Comparison of ENCODE assay signal across 28 cellular contexts in the genomic region with DNA sequence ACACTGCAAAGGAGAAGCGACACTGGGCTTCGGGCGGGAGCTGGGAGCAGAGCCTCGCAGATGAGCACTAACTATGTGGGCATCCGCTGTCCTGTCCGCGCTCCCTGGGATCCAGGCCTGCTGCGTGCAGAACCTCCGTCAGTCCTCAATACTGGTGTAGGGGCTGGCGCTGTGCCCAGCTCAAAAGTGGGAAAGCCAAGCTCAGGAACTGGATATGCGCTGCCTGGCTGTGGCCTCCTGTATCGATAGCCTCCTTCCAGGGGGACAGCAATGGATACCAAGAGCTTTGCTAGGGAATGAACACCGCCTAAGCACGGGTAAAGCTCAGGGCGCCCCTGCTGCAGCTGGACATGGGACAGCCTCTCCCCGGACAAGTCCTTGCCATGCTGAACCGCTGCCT.
"Had no signal": no experiment of that assay in that cellular context is flagged by ENCODE, and none has a peak within 500 bp of the region (broad histone marks: within the 10 kb centered on the region; RNA-seq: fewer than 3 reads in every experiment).

No MANE protein-coding gene starts in this region.

- H3K4me3 ChIP-seq: ascending aorta, cardiac muscle cell, colonic mucosa, left lung, lung, pancreas, right atrium auricular region, smooth muscle cell, stomach, thyroid gland, upper lobe of left lung, vagina had no signal

- H3K9me3 ChIP-seq: ascending aorta, colonic mucosa, left lung, pancreas, right atrium auricular region, stomach, thyroid gland, upper lobe of left lung, vagina had no signal

- H3K36me3 ChIP-seq: ascending aorta, cardiac muscle cell, colonic mucosa, left lung, pancreas, right atrium auricular region, stomach, thyroid gland, upper lobe of left lung, vagina, WERI-Rb-1 had no signal

- DNase-seq: activated CD4-positive, alpha-beta T cell treated with anti-CD3 and anti-CD28 coated beads for 48 hours; activated CD4-positive, alpha-beta T cell treated with anti-CD3 and anti-CD28 coated beads, Interleukin-2, amount 50 U/mL, for 48 hours; activated CD8-positive, alpha-beta memory T cell treated with anti-CD3 and anti-CD28 coated beads for 24 hours; activated gamma-delta T cell; activated naive CD4-positive, alpha-beta T cell treated with anti-CD3 and anti-CD28 coated beads, Interleukin-2, amount 10 ng/mL, durations not matched to agents 7 days and 5 days; activated naive CD8-positive, alpha-beta T cell treated with anti-CD3 and anti-CD28 coated beads, Interleukin-2, amount 10 ng/mL, durations not matched to agents 7 days and 5 days; cerebellar nuclear complex; colonic mucosa; effector CD8-positive, alpha-beta T cell; naive B cell; nucleus accumbens; pancreas; stimulated activated CD4-positive, alpha-beta T cell treated with anti-CD3 and anti-CD28 coated beads, Interleukin-15, amount 100 ng/mL, for 24 hours; stimulated activated CD4-positive, alpha-beta T cell treated with anti-CD3 and anti-CD28 coated beads, Interleukin-2, amount 100 ng/mL, for 24 hours; stimulated activated naive B cell treated with anti-CD40 and anti-IgM and Interleukin-4, amounts not matched to agents 10 μg/mL and 1 μg/mL and 100 μg/mL, for 72 hours; stomach; thyroid gland; WERI-Rb-1 had no signal

- H3K4me1 ChIP-seq: colonic mucosa, pancreas had no signal

- H3K27ac ChIP-seq: ascending aorta, cardiac muscle cell, colonic mucosa, epithelial cell of prostate, left lung, pancreas, right atrium auricular region, stomach, thyroid gland, upper lobe of left lung, vagina, WERI-Rb-1 had no signal

- H3K27me3 ChIP-seq: ascending aorta, pancreas, right atrium auricular region, vagina had no signal

- ATAC-seq: activated CD4-positive, CD25-positive, alpha-beta regulatory T cell treated with anti-CD3 and anti-CD28 coated beads, Interleukin-2, amount 50 U/mL, for 24 hours; left lung; pancreas; stimulated activated naive B cell treated with anti-CD40 and anti-IgM and Interleukin-4, amounts not matched to agents 10 μg/mL and 1 μg/mL and 100 μg/mL, for 72 hours had no signal
